1 cellular context compared by ENCODE assay signal in genomic region chr5:154962494-154962893, GRCh38.
TF ChIP-seq lines count a peak whose summit lies in the region.

No MANE protein-coding gene starts in this region.

TF ChIP-seq in WTC11, 78 proteins besides CTCF, POLR2A, EP300 and RAD21 (continued from another document):
- TF ChIP-seq, protein P1, sequence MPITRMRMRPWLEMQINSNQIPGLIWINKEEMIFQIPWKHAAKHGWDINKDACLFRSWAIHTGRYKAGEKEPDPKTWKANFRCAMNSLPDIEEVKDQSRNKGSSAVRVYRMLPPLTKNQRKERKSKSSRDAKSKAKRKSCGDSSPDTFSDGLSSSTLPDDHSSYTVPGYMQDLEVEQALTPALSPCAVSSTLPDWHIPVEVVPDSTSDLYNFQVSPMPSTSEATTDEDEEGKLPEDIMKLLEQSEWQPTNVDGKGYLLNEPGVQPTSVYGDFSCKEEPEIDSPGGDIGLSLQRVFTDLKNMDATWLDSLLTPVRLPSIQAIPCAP (CRISPR knock-in tag; IDR thresholded peaks at IDR 0.05): no peak
- TF ChIP-seq, protein P2, sequence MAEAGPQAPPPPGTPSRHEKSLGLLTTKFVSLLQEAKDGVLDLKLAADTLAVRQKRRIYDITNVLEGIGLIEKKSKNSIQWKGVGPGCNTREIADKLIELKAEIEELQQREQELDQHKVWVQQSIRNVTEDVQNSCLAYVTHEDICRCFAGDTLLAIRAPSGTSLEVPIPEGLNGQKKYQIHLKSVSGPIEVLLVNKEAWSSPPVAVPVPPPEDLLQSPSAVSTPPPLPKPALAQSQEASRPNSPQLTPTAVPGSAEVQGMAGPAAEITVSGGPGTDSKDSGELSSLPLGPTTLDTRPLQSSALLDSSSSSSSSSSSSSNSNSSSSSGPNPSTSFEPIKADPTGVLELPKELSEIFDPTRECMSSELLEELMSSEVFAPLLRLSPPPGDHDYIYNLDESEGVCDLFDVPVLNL (CRISPR knock-in tag; IDR thresholded peaks at IDR 0.05; ENCODE audit: borderline replicate concordance, low read depth): no peak
